ENCODE assay signal across 32 cellular contexts in the genomic region with DNA sequence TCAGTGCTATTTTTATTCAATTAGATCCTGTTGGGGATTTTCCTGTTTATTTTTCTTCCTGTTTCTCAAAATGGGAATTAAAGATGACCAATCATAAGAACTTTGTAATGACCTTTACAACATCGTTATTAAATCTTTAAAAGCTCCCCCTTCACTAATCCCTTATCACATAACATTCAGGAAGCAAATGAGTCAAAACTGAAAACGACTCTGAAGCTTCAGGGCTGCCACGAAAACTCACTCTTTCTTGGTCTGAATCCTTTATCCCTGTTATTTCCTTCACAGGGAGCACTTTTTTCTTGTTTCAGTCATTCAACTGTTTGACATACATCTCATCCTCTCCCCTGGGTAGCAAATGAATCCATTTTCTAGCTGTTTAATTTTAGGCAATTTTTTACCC.
"Had no signal": no experiment of that assay in that cellular context is flagged by ENCODE, and none has a peak within 500 bp of the region (broad histone marks: within the 10 kb centered on the region; RNA-seq: fewer than 3 reads in every experiment).

No MANE protein-coding gene starts in this region.

- H3K36me3 Mint-ChIP-seq: activated CD4-positive, alpha-beta memory T cell treated with anti-CD3 and anti-CD28 coated beads for 36 hours; activated naive CD4-positive, alpha-beta T cell treated with anti-CD3 and anti-CD28 coated beads, Interleukin-2, amount 10 ng/mL, durations not matched to agents 7 days and 5 days; activated naive CD8-positive, alpha-beta T cell treated with anti-CD3 and anti-CD28 coated beads, Interleukin-2, amount 10 ng/mL, durations not matched to agents 7 days and 5 days; brain; stimulated activated naive B cell treated with anti-CD40 and anti-IgM and Interleukin-4, amounts not matched to agents 10 μg/mL and 1 μg/mL and 100 μg/mL, for 72 hours had no signal

- H3K4me3 Mint-ChIP-seq: activated CD4-positive, alpha-beta memory T cell treated with anti-CD3 and anti-CD28 coated beads for 36 hours; activated naive CD4-positive, alpha-beta T cell treated with anti-CD3 and anti-CD28 coated beads, Interleukin-2, amount 10 ng/mL, durations not matched to agents 7 days and 5 days; activated naive CD8-positive, alpha-beta T cell treated with anti-CD3 and anti-CD28 coated beads, Interleukin-2, amount 10 ng/mL, durations not matched to agents 7 days and 5 days; activated T-helper 1 cell treated with anti-CD3 and anti-CD28 coated beads, Interleukin-12 subunit alpha, Interleukin-12 subunit beta, Interleukin-2, Interleukin-4 antibody, amounts not matched to agents 30 ng/mL and 10 ng/mL and 1 ng/mL, durations not matched to agents 14 hours and 24 hours and 36 hours; brain; nephron progenitor cell; stimulated activated naive B cell treated with anti-CD40 and anti-IgM and Interleukin-4, amounts not matched to agents 10 μg/mL and 1 μg/mL and 100 μg/mL, for 72 hours had no signal

- H3K36me3 ChIP-seq: ascending aorta, cardiac muscle cell, heart right ventricle, left lung, neutrophil, ovary, prostate gland, sigmoid colon, stomach, tibial nerve had no signal

- H3K27ac Mint-ChIP-seq: activated CD4-positive, alpha-beta memory T cell treated with anti-CD3 and anti-CD28 coated beads for 36 hours; activated naive CD4-positive, alpha-beta T cell treated with anti-CD3 and anti-CD28 coated beads, Interleukin-2, amount 10 ng/mL, durations not matched to agents 7 days and 5 days; activated naive CD8-positive, alpha-beta T cell treated with anti-CD3 and anti-CD28 coated beads, Interleukin-2, amount 10 ng/mL, durations not matched to agents 7 days and 5 days; activated T-helper 1 cell treated with anti-CD3 and anti-CD28 coated beads, Interleukin-12 subunit alpha, Interleukin-12 subunit beta, Interleukin-2, Interleukin-4 antibody, amounts not matched to agents 30 ng/mL and 10 ng/mL and 1 ng/mL, durations not matched to agents 14 hours and 24 hours and 36 hours; brain; nephron progenitor cell; stimulated activated naive B cell treated with anti-CD40 and anti-IgM and Interleukin-4, amounts not matched to agents 10 μg/mL and 1 μg/mL and 100 μg/mL, for 72 hours had no signal

- H3K4me1 Mint-ChIP-seq: activated naive CD8-positive, alpha-beta T cell treated with anti-CD3 and anti-CD28 coated beads, Interleukin-2, amount 10 ng/mL, durations not matched to agents 7 days and 5 days; brain; stimulated activated naive B cell treated with anti-CD40 and anti-IgM and Interleukin-4, amounts not matched to agents 10 μg/mL and 1 μg/mL and 100 μg/mL, for 72 hours had no signal

- H3K9me3 ChIP-seq: ascending aorta, heart right ventricle, left lung, neutrophil, ovary, prostate gland, sigmoid colon, stomach, tibial nerve had no signal

- ATAC-seq: activated CD4-positive, CD25-positive, alpha-beta regulatory T cell treated with anti-CD3 and anti-CD28 coated beads, Interleukin-2, amount 50 U/mL, for 24 hours; left lung; stimulated activated naive B cell treated with anti-CD40 and anti-IgM and Interleukin-4, amounts not matched to agents 10 μg/mL and 1 μg/mL and 100 μg/mL, for 72 hours had no signal

- H3K27me3 ChIP-seq: ascending aorta, cardiac muscle cell, dorsolateral prefrontal cortex, heart right ventricle, left lung, neutrophil, ovary, sigmoid colon, stomach, tibial nerve had no signal

- H3K9me3 Mint-ChIP-seq: activated CD4-positive, alpha-beta memory T cell treated with anti-CD3 and anti-CD28 coated beads for 36 hours; activated naive CD4-positive, alpha-beta T cell treated with anti-CD3 and anti-CD28 coated beads, Interleukin-2, amount 10 ng/mL, durations not matched to agents 7 days and 5 days; activated naive CD8-positive, alpha-beta T cell treated with anti-CD3 and anti-CD28 coated beads, Interleukin-2, amount 10 ng/mL, durations not matched to agents 7 days and 5 days; activated T-helper 1 cell treated with anti-CD3 and anti-CD28 coated beads, Interleukin-12 subunit alpha, Interleukin-12 subunit beta, Interleukin-2, Interleukin-4 antibody, amounts not matched to agents 30 ng/mL and 10 ng/mL and 1 ng/mL, durations not matched to agents 14 hours and 24 hours and 36 hours had no signal

- H3K4me1 ChIP-seq: ascending aorta, left lung, prostate gland, sigmoid colon, stomach, tibial nerve had no signal

- DNase-seq: activated CD4-positive, alpha-beta memory T cell treated with anti-CD3 and anti-CD28 coated beads for 36 hours; activated CD4-positive, alpha-beta T cell treated with anti-CD3 and anti-CD28 coated beads for 48 hours; activated CD8-positive, alpha-beta memory T cell treated with anti-CD3 and anti-CD28 coated beads, Interleukin-2, amount 50 U/mL, for 4 hours; activated gamma-delta T cell; activated naive CD4-positive, alpha-beta T cell treated with anti-CD3 and anti-CD28 coated beads, Interleukin-2, amount 10 ng/mL, durations not matched to agents 7 days and 5 days; activated naive CD8-positive, alpha-beta T cell treated with anti-CD3 and anti-CD28 coated beads, Interleukin-2, amount 10 ng/mL, durations not matched to agents 7 days and 5 days; activated T-cell treated with anti-CD3 and anti-CD28 coated beads, Interleukin-2, amount 50 U/mL, for 1 hour; dorsolateral prefrontal cortex; effector memory CD4-positive, alpha-beta T cell; foreskin fibroblast; heart right ventricle; kidney glomerular epithelial cell; left lung; nephron progenitor cell; ovary; retina; sigmoid colon; small intestine; stimulated activated CD4-positive, alpha-beta T cell treated with anti-CD3 and anti-CD28 coated beads, Interleukin-1b, Interleukin-23, amount 100 ng/mL, for 48 hours; stimulated activated naive B cell treated with anti-CD40 and anti-IgM and Interleukin-4, amounts not matched to agents 10 μg/mL and 1 μg/mL and 100 μg/mL, for 72 hours; stomach had no signal

- FAIRE-seq: small intestine, TTC549 had no signal

- H3K4me3 ChIP-seq: ascending aorta, cardiac muscle cell, coronary artery, dorsolateral prefrontal cortex, left lung, ovary, prostate gland, sigmoid colon, stomach, tibial nerve had no signal

- H3K27ac ChIP-seq: ascending aorta, cardiac muscle cell, coronary artery, dorsolateral prefrontal cortex, left lung, neutrophil, ovary, prostate gland, sigmoid colon, stomach, tibial nerve, VCaP had no signal

- H3K27me3 Mint-ChIP-seq: activated CD4-positive, alpha-beta memory T cell treated with anti-CD3 and anti-CD28 coated beads for 36 hours; activated naive CD4-positive, alpha-beta T cell treated with anti-CD3 and anti-CD28 coated beads, Interleukin-2, amount 10 ng/mL, durations not matched to agents 7 days and 5 days; stimulated activated naive B cell treated with anti-CD40 and anti-IgM and Interleukin-4, amounts not matched to agents 10 μg/mL and 1 μg/mL and 100 μg/mL, for 72 hours had no signal
